In the genomic region with DNA sequence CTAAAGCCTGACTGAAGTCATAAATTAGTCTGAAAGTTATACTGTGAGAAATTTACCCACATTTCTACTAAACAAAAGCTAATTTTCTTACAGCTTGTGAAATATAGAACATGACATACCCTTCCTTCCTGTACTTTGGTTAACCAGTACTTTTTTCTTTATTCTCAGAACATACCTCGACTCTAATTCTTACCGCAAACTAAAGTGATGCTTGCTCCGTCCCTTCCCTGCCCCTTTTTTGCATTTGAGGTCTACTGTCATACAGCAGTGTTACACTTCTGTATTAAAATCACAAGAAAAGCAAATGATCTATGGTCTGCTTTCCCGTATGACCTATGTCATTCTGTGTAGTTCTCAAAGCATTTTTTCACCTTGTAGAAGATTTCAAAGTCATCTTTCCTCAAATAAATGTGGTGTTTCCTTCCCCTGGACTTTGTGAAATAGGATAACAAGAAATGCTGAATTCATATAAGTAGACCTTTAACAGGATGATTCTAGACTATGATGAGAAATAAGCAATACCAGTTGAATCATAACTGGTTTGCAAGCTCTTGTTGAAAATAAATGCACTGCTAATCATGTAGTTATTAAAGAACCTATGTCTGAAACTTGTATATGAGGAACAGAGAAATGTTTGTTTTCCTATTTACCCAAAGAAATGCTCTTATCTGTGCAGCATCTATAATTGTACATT, we compare ENCODE assay signal across 10 cellular contexts. TPM values are rescaled to one million over a fixed set of nuclear protein-coding genes. Genes with fewer than 3 reads are reported as not detected.
DNase-seq lines count a peak whose midpoint lies in the region; ATAC-seq and TF ChIP-seq lines count a peak whose summit lies in the region.
"Had no signal": no experiment of that assay in that cellular context is flagged by ENCODE, and none has a peak within 500 bp of the region (broad histone marks: within the 10 kb centered on the region; RNA-seq: fewer than 3 reads in every experiment).

No MANE protein-coding gene starts in this region.

- peak overlapping the region; percentile 97 for H3K27ac Mint-ChIP-seq in T-helper 17 cell
- no peak overlapping the region for H3K27ac Mint-ChIP-seq in Calu3 (ENCODE audit: unreplicated experiment)

- DNase-seq in T-helper 17 cell: peak in 2 of 3 donors; percentile 26 to 31
- no peak for DNase-seq in mucosa of descending colon
- no peak for DNase-seq in islet precursor cell
- DNase-seq in NCI-H1417 treated with DMSO at 0.1 percent for 48 hours (lab: John Stamatoyannopoulos, UW): no peak
- no peak for DNase-seq in Calu3
- DNase-seq in middle frontal gyrus (ENCODE audit: extremely low spot score, low spot score): no peak

- CTCF ChIA-PET in Calu3 (lab: Charles Lee): no interaction called here

- no peaks in the 10 kb centered on the region for H3K4me1 ChIP-seq in mucosa of descending colon (ENCODE audit: low read depth)

- H3K36me3 Mint-ChIP-seq in T-helper 17 cell (ENCODE audit: low read depth) (peaks cover 12% of the 10 kb centered on the region), Calu3 (ENCODE audit: insufficient read depth, unreplicated experiment) (no peaks in the 10 kb centered on the region)

- H3K9me3 Mint-ChIP-seq in Calu3 (ENCODE audit: low read depth, unreplicated experiment): no peaks in the 10 kb centered on the region

- peak overlapping the region; percentile 83 for H3K4me3 Mint-ChIP-seq in T-helper 17 cell
- no peak overlapping the region for H3K4me3 Mint-ChIP-seq in Calu3 (ENCODE audit: low read depth, unreplicated experiment)

- TF ChIP-seq CTCF in mucosa of descending colon (IDR thresholded peaks at IDR 0.05): no peak
- TF ChIP-seq CTCF in Calu3 (IDR thresholded peaks at IDR 0.05; ENCODE audit: unreplicated experiment): no peak

- H3K4me3 ChIP-seq in mucosa of descending colon: no peak overlapping the region

- BruUV-seq in Calu3 (replicated peaks; lab: Mats Ljungman, UMichigan): no TSS peak

- H3K27me3 Mint-ChIP-seq in T-helper 17 cell: no peaks in the 10 kb centered on the region
- H3K27me3 Mint-ChIP-seq in Calu3 (ENCODE audit: unreplicated experiment): no peaks in the 10 kb centered on the region

- H3K36me3 ChIP-seq in mucosa of descending colon (ENCODE audit: low read depth): no peaks in the 10 kb centered on the region

- intact Hi-C loops in mucosa of descending colon (cut with DNase I, micrococcal nuclease): no loop called here
- intact Hi-C loops in Calu3 (cut with micrococcal nuclease; ENCODE audit: unreplicated experiment): no loop called here

- H3K9me3 ChIP-seq in T-helper 17 cell (ENCODE audit: control insufficient read depth, low read length, poor library complexity, severe bottlenecking): no peaks in the 10 kb centered on the region
- H3K9me3 ChIP-seq in mucosa of descending colon: no peaks in the 10 kb centered on the region

- ATAC-seq in GM18517 (IDR thresholded peaks at IDR 0.05; ENCODE audit: unreplicated experiment): peak; percentile 89
- ATAC-seq in HG02588 (IDR thresholded peaks at IDR 0.05; ENCODE audit: unreplicated experiment): peak; percentile 81
- peak; percentile 88 for ATAC-seq in T-helper 17 cell
- ATAC-seq in mucosa of descending colon: peak; percentile 86

- H3K4me1 Mint-ChIP-seq in T-helper 17 cell: peaks cover 59% of the 10 kb centered on the region
- no peaks in the 10 kb centered on the region for H3K4me1 Mint-ChIP-seq in Calu3 (ENCODE audit: low read depth, unreplicated experiment)

RNA-seq across cellular contexts. Expression of a gene that starts 30.4 kb away (rescaled TPM):
- total RNA-seq in T-helper 17 cell: 100 to 1,000 TPM; 286 to 294 TPM
- 10 to 100 TPM in 1 of 3 donors, 1 to 10 TPM in 2; 4.7 to 11.5 (median 5.8) TPM for total RNA-seq in mucosa of descending colon
- not detected in 2 replicates for total RNA-seq in Calu3 (2022)
- total RNA-seq: H1, lung microvascular endothelial cell had no signal

Comparison
In these comparisons a context has a peak if more than half of its experiments do, and no peak if none do; other contexts are left out.
1. DNase-seq: peak in T-helper 17 cell (2 of 3); none in mucosa of descending colon (0 of 3), islet precursor cell (single experiment), NCI-H1417 treated with DMSO at 0.1 percent for 48 hours (single experiment), Calu3 (single experiment) and middle frontal gyrus (single experiment).
2. RNA of a gene that starts 30.4 kb away (total RNA-seq): 286 to 294 TPM in T-helper 17 cell; 4.7 to 11.5 TPM in mucosa of descending colon and not detected in Calu3; every median in the first group is over 10 times any median in the second.
3. Peak in every context shown above with its lines, with median percentiles within 50 percentile points of each other: ATAC-seq.